1 cellular context compared by ENCODE assay signal in genomic region chr13:91950803-91951202, GRCh38.
TF ChIP-seq lines count a peak whose summit lies in the region.

No MANE protein-coding gene starts in this region.

TF ChIP-seq in IMR-90, 13 proteins besides CTCF, POLR2A, EP300 and RAD21 (continued from another document):
- TF ChIP-seq MAFK (IDR thresholded peaks at IDR 0.05; ENCODE audit: low read depth, low read length) = peak; percentile 85
- TF ChIP-seq NFE2L2 (IDR thresholded peaks at IDR 0.05; ENCODE audit: low read depth, low read length) = no peak
- no peak for TF ChIP-seq BHLHE40 (IDR thresholded peaks at IDR 0.05; ENCODE audit: low read depth, low read length)
TF ChIP-seq in IMR-90: peak in this region for 1.
